8 cellular contexts compared by ENCODE assay signal in the genomic region with DNA sequence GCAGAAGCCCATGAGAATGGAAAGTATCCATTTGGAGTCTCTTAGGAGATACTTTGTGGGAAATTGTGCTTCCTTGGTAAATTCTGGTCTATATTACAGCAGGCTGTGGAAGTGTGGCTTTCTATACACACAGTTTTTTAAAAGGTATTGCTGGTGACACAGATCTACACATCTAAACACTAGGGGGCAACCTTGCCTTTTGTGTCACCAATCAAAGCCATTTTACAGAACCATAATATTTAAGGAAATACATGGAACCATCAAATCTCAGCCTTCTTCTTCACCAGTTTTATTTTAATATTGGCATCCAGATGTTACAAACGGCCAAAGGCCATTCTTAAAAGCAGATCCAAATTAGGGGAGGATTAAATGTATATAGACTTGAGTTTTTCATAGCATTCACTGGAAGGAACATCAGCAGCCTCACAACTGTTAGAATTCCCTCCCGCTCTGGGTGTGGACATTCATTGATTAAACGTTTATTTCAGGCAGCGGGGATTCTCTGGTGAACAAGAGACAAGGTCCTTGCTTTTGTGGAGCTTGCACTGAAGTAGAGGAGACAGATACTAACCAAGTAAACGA.
DNase-seq lines count a peak whose midpoint lies in the region; ATAC-seq, FAIRE-seq and TF ChIP-seq lines count a peak whose summit lies in the region.

No MANE protein-coding gene starts in this region.

- no peaks in the 10 kb centered on the region for H3K36me3 Mint-ChIP-seq in CD4-positive, alpha-beta memory T cell

- CTCF ChIA-PET in CD4-positive, alpha-beta memory T cell (lab: Charles Lee; ENCODE audit: partially characterized antibody), result interaction anchor here (0.7 to 11.8 kb wide), 20 partner anchors 9 to 445 kb away, joined by 3 to 196 read pairs (median 4); no protein-coding TSS in a partner anchor

- DNase-seq in CD4-positive, alpha-beta memory T cell, result peak; percentile 34 to 60 (median 57)
- DNase-seq in GM18507 (ENCODE audit: extremely low spot score, insufficient read length, low read depth), result peak; percentile 28
- DNase-seq in MV-4-11 (lab: John Stamatoyannopoulos, UW), result peak; percentile 55
- DNase-seq in dermis blood vessel endothelial cell, result peak; percentile 81
- peak; percentile 90 for DNase-seq in medulla oblongata (ENCODE audit: extremely low spot score)
- DNase-seq in uterus, result peak in 1 of 2 donors; percentile 52

- H3K9me3 ChIP-seq in CD4-positive, alpha-beta memory T cell (ENCODE audit: control insufficient read depth in 1 of 2, low read length in 2 of 2), result no peaks in the 10 kb centered on the region
- no peaks in the 10 kb centered on the region for H3K9me3 ChIP-seq in uterus

- TF ChIP-seq CTCF in uterus (IDR thresholded peaks at IDR 0.05), result peak; percentile 70 to 87 (median 79)

- peaks cover 0 to 2% (median 0%) of the 10 kb centered on the region in 4 donors for H3K4me1 Mint-ChIP-seq in CD4-positive, alpha-beta memory T cell

- no peaks in the 10 kb centered on the region for H3K36me3 ChIP-seq in CD4-positive, alpha-beta memory T cell (ENCODE audit: insufficient read depth, low read length)
- no peaks in the 10 kb centered on the region for H3K36me3 ChIP-seq in uterus

- peak; percentile 88 for FAIRE-seq in GM18507 (lab: Jason Lieb, UNC)

- H3K27me3 ChIP-seq in CD4-positive, alpha-beta memory T cell (ENCODE audit: insufficient read depth, low read length), result no peaks in the 10 kb centered on the region
- no peaks in the 10 kb centered on the region for H3K27me3 ChIP-seq in uterus

- no peaks in the 10 kb centered on the region for H3K27me3 Mint-ChIP-seq in CD4-positive, alpha-beta memory T cell

- ATAC-seq in SK-N-SH treated with all-trans-retinoic acid at 6 μM for 48 hours (peak; percentile 86), HG03045 (IDR thresholded peaks at IDR 0.05; ENCODE audit: unreplicated experiment) (no peak)

- intact Hi-C loops in CD4-positive, alpha-beta memory T cell (cut with micrococcal nuclease), result loop anchor here (1.0 to 5.0 kb wide), 7 partner anchors 141 to 1055 kb away; a partner anchor contains a TSS
- intact Hi-C loops in uterus (cut with DNase I; ENCODE audit: low total_unique reads), result loop anchor here (5.0 kb wide), 1 partner anchor 211 kb away; no protein-coding TSS in a partner anchor

- H3K4me3 Mint-ChIP-seq in CD4-positive, alpha-beta memory T cell, result no peak overlapping the region

- H3K4me1 ChIP-seq in CD4-positive, alpha-beta memory T cell (ENCODE audit: insufficient read depth, low read length), result no peaks in the 10 kb centered on the region
- H3K4me1 ChIP-seq in uterus, result no peaks in the 10 kb centered on the region

- H3K27ac Mint-ChIP-seq in CD4-positive, alpha-beta memory T cell, result no peak overlapping the region

- H3K9me3 Mint-ChIP-seq in CD4-positive, alpha-beta memory T cell, result peaks cover 0 to 2% (median 0%) of the 10 kb centered on the region in 8 donors

- no peak overlapping the region for H3K27ac ChIP-seq in CD4-positive, alpha-beta memory T cell (ENCODE audit: low read depth, low read length)
- no peak overlapping the region for H3K27ac ChIP-seq in uterus

- POLR2A ChIA-PET in CD4-positive, alpha-beta memory T cell (lab: Charles Lee; ENCODE audit: partially characterized antibody), result no interaction called here

- no peak overlapping the region for H3K4me3 ChIP-seq in CD4-positive, alpha-beta memory T cell (ENCODE audit: low read length in 2 of 2)
- no peak overlapping the region for H3K4me3 ChIP-seq in uterus

- no peak for TF ChIP-seq POLR2A in uterus (IDR thresholded peaks at IDR 0.05)

TF ChIP-seq in SK-N-SH treated with all-trans-retinoic acid at 6 μM for 48 hours, 23 proteins besides CTCF, POLR2A, EP300 and RAD21 (continues in another document):
- TF ChIP-seq TCF4 (CRISPR knock-in tag; IDR thresholded peaks at IDR 0.05; ENCODE audit: borderline replicate concordance), result no peak
- no peak for TF ChIP-seq ARNTL (CRISPR knock-in tag; IDR thresholded peaks at IDR 0.05; ENCODE audit: borderline replicate concordance, low read depth)
- TF ChIP-seq ZFP30 (CRISPR knock-in tag; IDR thresholded peaks at IDR 0.05), result no peak
- no peak for TF ChIP-seq TOX (CRISPR knock-in tag; IDR thresholded peaks at IDR 0.05; ENCODE audit: borderline replicate concordance)
- no peak for TF ChIP-seq ZC3H10 (CRISPR knock-in tag; IDR thresholded peaks at IDR 0.05)
- no peak for TF ChIP-seq RARB (CRISPR knock-in tag; IDR thresholded peaks at IDR 0.05)
- TF ChIP-seq GLIS3 (CRISPR knock-in tag; IDR thresholded peaks at IDR 0.05), result no peak
- TF ChIP-seq, protein P1, sequence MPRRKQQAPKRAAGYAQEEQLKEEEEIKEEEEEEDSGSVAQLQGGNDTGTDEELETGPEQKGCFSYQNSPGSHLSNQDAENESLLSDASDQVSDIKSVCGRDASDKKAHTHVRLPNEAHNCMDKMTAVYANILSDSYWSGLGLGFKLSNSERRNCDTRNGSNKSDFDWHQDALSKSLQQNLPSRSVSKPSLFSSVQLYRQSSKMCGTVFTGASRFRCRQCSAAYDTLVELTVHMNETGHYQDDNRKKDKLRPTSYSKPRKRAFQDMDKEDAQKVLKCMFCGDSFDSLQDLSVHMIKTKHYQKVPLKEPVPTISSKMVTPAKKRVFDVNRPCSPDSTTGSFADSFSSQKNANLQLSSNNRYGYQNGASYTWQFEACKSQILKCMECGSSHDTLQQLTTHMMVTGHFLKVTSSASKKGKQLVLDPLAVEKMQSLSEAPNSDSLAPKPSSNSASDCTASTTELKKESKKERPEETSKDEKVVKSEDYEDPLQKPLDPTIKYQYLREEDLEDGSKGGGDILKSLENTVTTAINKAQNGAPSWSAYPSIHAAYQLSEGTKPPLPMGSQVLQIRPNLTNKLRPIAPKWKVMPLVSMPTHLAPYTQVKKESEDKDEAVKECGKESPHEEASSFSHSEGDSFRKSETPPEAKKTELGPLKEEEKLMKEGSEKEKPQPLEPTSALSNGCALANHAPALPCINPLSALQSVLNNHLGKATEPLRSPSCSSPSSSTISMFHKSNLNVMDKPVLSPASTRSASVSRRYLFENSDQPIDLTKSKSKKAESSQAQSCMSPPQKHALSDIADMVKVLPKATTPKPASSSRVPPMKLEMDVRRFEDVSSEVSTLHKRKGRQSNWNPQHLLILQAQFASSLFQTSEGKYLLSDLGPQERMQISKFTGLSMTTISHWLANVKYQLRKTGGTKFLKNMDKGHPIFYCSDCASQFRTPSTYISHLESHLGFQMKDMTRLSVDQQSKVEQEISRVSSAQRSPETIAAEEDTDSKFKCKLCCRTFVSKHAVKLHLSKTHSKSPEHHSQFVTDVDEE (CRISPR knock-in tag; IDR thresholded peaks at IDR 0.05), result no peak
- TF ChIP-seq ZFP3 (CRISPR knock-in tag; IDR thresholded peaks at IDR 0.05), result no peak
- no peak for TF ChIP-seq SNAI2 (CRISPR knock-in tag; IDR thresholded peaks at IDR 0.05)
- TF ChIP-seq, protein P2, sequence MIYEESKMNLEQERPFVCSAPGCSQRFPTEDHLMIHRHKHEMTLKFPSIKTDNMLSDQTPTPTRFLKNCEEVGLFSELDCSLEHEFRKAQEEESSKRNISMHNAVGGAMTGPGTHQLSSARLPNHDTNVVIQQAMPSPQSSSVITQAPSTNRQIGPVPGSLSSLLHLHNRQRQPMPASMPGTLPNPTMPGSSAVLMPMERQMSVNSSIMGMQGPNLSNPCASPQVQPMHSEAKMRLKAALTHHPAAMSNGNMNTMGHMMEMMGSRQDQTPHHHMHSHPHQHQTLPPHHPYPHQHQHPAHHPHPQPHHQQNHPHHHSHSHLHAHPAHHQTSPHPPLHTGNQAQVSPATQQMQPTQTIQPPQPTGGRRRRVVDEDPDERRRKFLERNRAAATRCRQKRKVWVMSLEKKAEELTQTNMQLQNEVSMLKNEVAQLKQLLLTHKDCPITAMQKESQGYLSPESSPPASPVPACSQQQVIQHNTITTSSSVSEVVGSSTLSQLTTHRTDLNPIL (CRISPR knock-in tag; IDR thresholded peaks at IDR 0.05; ENCODE audit: low read depth), result no peak
- TF ChIP-seq ESRRG (CRISPR knock-in tag; IDR thresholded peaks at IDR 0.05), result no peak
- TF ChIP-seq CSDC2 (CRISPR knock-in tag; IDR thresholded peaks at IDR 0.05), result no peak
- TF ChIP-seq ISL1 (CRISPR knock-in tag; IDR thresholded peaks at IDR 0.05), result no peak
- TF ChIP-seq, protein P3, sequence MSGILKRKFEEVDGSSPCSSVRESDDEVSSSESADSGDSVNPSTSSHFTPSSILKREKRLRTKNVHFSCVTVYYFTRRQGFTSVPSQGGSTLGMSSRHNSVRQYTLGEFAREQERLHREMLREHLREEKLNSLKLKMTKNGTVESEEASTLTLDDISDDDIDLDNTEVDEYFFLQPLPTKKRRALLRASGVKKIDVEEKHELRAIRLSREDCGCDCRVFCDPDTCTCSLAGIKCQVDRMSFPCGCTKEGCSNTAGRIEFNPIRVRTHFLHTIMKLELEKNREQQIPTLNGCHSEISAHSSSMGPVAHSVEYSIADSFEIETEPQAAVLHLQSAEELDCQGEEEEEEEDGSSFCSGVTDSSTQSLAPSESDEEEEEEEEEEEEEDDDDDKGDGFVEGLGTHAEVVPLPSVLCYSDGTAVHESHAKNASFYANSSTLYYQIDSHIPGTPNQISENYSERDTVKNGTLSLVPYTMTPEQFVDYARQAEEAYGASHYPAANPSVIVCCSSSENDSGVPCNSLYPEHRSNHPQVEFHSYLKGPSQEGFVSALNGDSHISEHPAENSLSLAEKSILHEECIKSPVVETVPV (CRISPR knock-in tag; IDR thresholded peaks at IDR 0.05), result no peak
- no peak for TF ChIP-seq PPARA (CRISPR knock-in tag; IDR thresholded peaks at IDR 0.05; ENCODE audit: borderline replicate concordance)
- TF ChIP-seq, protein P4, sequence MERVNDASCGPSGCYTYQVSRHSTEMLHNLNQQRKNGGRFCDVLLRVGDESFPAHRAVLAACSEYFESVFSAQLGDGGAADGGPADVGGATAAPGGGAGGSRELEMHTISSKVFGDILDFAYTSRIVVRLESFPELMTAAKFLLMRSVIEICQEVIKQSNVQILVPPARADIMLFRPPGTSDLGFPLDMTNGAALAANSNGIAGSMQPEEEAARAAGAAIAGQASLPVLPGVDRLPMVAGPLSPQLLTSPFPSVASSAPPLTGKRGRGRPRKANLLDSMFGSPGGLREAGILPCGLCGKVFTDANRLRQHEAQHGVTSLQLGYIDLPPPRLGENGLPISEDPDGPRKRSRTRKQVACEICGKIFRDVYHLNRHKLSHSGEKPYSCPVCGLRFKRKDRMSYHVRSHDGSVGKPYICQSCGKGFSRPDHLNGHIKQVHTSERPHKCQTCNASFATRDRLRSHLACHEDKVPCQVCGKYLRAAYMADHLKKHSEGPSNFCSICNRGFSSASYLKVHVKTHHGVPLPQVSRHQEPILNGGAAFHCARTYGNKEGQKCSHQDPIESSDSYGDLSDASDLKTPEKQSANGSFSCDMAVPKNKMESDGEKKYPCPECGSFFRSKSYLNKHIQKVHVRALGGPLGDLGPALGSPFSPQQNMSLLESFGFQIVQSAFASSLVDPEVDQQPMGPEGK (CRISPR knock-in tag; IDR thresholded peaks at IDR 0.05; ENCODE audit: borderline replicate concordance), result no peak
